Comparison of ENCODE assay signal across 18 cellular contexts in the genomic region with DNA sequence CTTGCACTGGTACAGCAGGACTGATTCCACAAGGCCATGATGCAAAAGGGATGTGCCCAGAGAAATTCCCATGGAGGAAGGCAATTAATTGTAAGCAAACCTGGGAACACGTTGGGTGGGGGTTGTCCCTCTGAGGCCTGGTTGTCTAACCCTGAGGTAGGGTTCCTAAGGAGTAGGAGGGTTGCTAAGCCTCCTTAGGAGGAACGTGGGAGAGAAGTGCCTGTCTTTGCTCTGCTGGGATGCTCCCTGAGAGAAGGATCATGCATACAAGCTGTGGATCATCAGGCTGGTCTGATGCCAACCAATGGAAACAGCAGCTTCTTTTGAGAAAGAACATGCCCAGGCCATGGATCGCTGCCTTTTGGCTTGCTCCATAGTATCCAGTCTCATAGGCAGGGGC.
"Had no signal": no experiment of that assay in that cellular context is flagged by ENCODE, and none has a peak within 500 bp of the region (broad histone marks: within the 10 kb centered on the region; RNA-seq: fewer than 3 reads in every experiment).

No MANE protein-coding gene starts in this region.

- H3K27me3 Mint-ChIP-seq: dendritic cell treated with granulocyte-macrophage colony-stimulating factor and Interleukin-4, amounts not matched to agents 40 ng/mL and 50 ng/mL, for 4 days had no signal

- H3K4me3 ChIP-seq: colonic mucosa, esophagus muscularis mucosa, gastroesophageal sphincter, heart right ventricle, left lung, lower lobe of right lung had no signal

- H3K4me3 Mint-ChIP-seq: dendritic cell treated with granulocyte-macrophage colony-stimulating factor and Interleukin-4, amounts not matched to agents 40 ng/mL and 50 ng/mL, for 4 days; effector memory CD8-positive, alpha-beta T cell; endodermal cell; mesothelial cell of epicardium had no signal

- H3K36me3 Mint-ChIP-seq: mesothelial cell of epicardium had no signal

- H3K9me3 ChIP-seq: colonic mucosa, esophagus muscularis mucosa, gastroesophageal sphincter, heart right ventricle, left lung, lower lobe of right lung had no signal

- H3K27ac ChIP-seq: colonic mucosa, esophagus muscularis mucosa, foreskin keratinocyte, gastroesophageal sphincter, heart right ventricle, left lung, lower lobe of right lung had no signal

- DNase-seq: cerebellar nuclear complex; colonic mucosa; cortex of kidney; effector CD8-positive, alpha-beta T cell; effector memory CD8-positive, alpha-beta T cell; endodermal cell; foreskin keratinocyte; heart right ventricle; hippocampal formation; left cardiac atrium; left lung; left ventricle myocardium superior; lower lobe of right lung; mesenchymal stem cell had no signal

- H3K27ac Mint-ChIP-seq: dendritic cell treated with granulocyte-macrophage colony-stimulating factor and Interleukin-4, amounts not matched to agents 40 ng/mL and 50 ng/mL, for 4 days; effector memory CD8-positive, alpha-beta T cell; endodermal cell; mesothelial cell of epicardium had no signal

- H3K4me1 ChIP-seq: foreskin keratinocyte, gastroesophageal sphincter, left lung, lower lobe of right lung had no signal

- H3K27me3 ChIP-seq: colonic mucosa, esophagus muscularis mucosa, gastroesophageal sphincter, heart right ventricle, left lung had no signal

- H3K36me3 ChIP-seq: colonic mucosa, esophagus muscularis mucosa, gastroesophageal sphincter, heart right ventricle, left lung, lower lobe of right lung had no signal

- ATAC-seq: effector memory CD8-positive, alpha-beta T cell; foreskin keratinocyte; gastroesophageal sphincter; heart right ventricle; left cardiac atrium; left lung; left ventricle myocardium superior; lower lobe of right lung had no signal

- H3K9me3 Mint-ChIP-seq: dendritic cell treated with granulocyte-macrophage colony-stimulating factor and Interleukin-4, amounts not matched to agents 40 ng/mL and 50 ng/mL, for 4 days; effector memory CD8-positive, alpha-beta T cell; endodermal cell; mesothelial cell of epicardium had no signal
